1 cellular context compared by ENCODE assay signal in the genomic region with DNA sequence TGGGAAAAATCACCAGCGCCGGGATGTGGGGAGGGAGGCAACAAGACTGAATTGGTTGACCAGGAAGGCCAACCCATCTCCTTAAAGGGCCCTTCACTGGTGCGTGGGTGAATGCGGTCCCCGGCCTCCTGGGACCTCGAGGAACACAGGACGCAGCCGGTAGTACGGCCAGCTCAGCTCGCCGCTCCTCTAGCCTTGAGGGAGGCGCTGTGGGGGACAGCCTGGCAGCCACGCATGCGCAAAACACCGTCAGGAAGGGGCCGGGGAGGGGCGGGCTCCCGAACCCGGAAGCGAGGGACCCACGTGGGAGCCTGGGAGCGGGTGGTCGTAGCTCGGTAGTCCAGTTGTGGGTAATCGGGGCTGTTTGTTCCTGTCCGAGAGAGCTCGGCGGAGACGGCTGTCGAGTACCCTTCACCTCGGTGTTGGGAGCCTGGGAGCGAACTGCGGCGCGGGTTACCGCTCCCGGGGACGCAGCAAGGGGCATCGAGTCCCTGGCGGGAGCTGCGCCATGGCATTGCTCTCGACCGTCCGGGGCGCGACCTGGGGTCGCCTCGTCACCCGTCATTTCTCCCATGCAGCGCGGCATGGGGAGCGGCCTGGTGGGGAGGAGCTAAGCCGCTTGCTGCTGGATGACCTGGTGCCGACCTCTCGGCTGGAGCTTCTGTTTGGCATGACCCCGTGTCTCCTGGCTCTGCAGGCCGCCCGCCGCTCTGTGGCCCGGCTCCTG.
TF ChIP-seq lines count a peak whose summit lies in the region.

A gene with protein sequence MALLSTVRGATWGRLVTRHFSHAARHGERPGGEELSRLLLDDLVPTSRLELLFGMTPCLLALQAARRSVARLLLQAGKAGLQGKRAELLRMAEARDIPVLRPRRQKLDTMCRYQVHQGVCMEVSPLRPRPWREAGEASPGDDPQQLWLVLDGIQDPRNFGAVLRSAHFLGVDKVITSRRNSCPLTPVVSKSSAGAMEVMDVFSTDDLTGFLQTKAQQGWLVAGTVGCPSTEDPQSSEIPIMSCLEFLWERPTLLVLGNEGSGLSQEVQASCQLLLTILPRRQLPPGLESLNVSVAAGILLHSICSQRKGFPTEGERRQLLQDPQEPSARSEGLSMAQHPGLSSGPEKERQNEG (plus strand): TSS at position 281 of the 727 bp plus-strand sequence. CDS start 228 bp downstream, at position 509.

TF ChIP-seq in HepG2, 621 proteins besides CTCF, POLR2A, EP300 and RAD21 (continued from another document and continues in another):
- TF ChIP-seq KLF12 (CRISPR knock-in tag; IDR thresholded peaks at IDR 0.05; ENCODE audit: borderline replicate concordance) (peak; percentile 79; the same call in 1 of the 2 replicates), ZNF225 (CRISPR knock-in tag; IDR thresholded peaks at IDR 0.05) (peak; percentile 23; the same call in 1 of the 2 replicates), SP2 (CRISPR knock-in tag; IDR thresholded peaks at IDR 0.05) (peak; percentile 46; the same call in 1 of the 2 replicates), NPAS2 (CRISPR knock-in tag; IDR thresholded peaks at IDR 0.05; ENCODE audit: borderline replicate concordance) (no peak), MXI1 (IDR thresholded peaks at IDR 0.05; ENCODE audit: borderline replicate concordance, low read depth, low read length) (peak; percentile 99; the same call in 2 of the 3 replicates), ZNF788 (CRISPR knock-in tag; IDR thresholded peaks at IDR 0.05; ENCODE audit: borderline replicate concordance) (peak; percentile 86; the same call in 1 of the 2 replicates), AKAP8 (CRISPR knock-in tag; IDR thresholded peaks at IDR 0.05) (peak; percentile 88), MTA3 (CRISPR knock-in tag; IDR thresholded peaks at IDR 0.05) (no peak), MXD1 (CRISPR knock-in tag; IDR thresholded peaks at IDR 0.05) (peak; percentile 99), NR2F2 (IDR thresholded peaks at IDR 0.05; ENCODE audit: borderline replicate concordance, low read depth) (peak; percentile 61; the same call in 1 of the 2 replicates), ZBTB26 (CRISPR knock-in tag; IDR thresholded peaks at IDR 0.05; ENCODE audit: borderline replicate concordance) (0 out of 2 replicates have a peak, but pooled peaks have one; percentile 64), ZNF143 (CRISPR knock-in tag; IDR thresholded peaks at IDR 0.05) (peak; percentile 63), ZNF614 (CRISPR knock-in tag; IDR thresholded peaks at IDR 0.05; ENCODE audit: borderline replicate concordance) (peak; percentile 69; the same call in 1 of the 2 replicates), SIN3A (IDR thresholded peaks at IDR 0.05; ENCODE audit: borderline replicate concordance, low read depth, low read length) (peak; percentile 98), CAMTA2 (CRISPR knock-in tag; IDR thresholded peaks at IDR 0.05; ENCODE audit: borderline replicate concordance) (peak; percentile 91; the same call in 1 of the 2 replicates), ZNF619 (CRISPR knock-in tag; IDR thresholded peaks at IDR 0.05) (no peak), MED1 (CRISPR knock-in tag; IDR thresholded peaks at IDR 0.05) (peak; percentile 67), TEAD3 (CRISPR knock-in tag; optimal IDR thresholded peaks at IDR 0.05; ENCODE audit: borderline replicate concordance) (peak; percentile 27), HCFC1 (IDR thresholded peaks at IDR 0.05; ENCODE audit: low read depth, low read length) (0 out of 2 replicates have a peak, but pooled peaks have one; percentile 34), MAFK (conservative IDR thresholded peaks at IDR 0.05 in 1 of 2, IDR thresholded peaks at IDR 0.05 in 1 of 2; ENCODE audit: low read length in 2 of 2) (no peak), ZNF543 (CRISPR knock-in tag; IDR thresholded peaks at IDR 0.05) (0 out of 2 replicates have a peak, but pooled peaks have one; percentile 42), ZNF720 (CRISPR knock-in tag; IDR thresholded peaks at IDR 0.05) (no peak), SP140L (CRISPR knock-in tag; IDR thresholded peaks at IDR 0.05; ENCODE audit: borderline replicate concordance) (no peak), MTF2 (CRISPR knock-in tag; IDR thresholded peaks at IDR 0.05; ENCODE audit: borderline replicate concordance) (0 out of 2 replicates have a peak, but pooled peaks have one; percentile 63), ZNF816 (CRISPR knock-in tag; IDR thresholded peaks at IDR 0.05; ENCODE audit: borderline replicate concordance) (no peak), NONO (IDR thresholded peaks at IDR 0.05) (no peak), NONO (CRISPR knock-in tag; conservative IDR thresholded peaks at IDR 0.05) (peak; percentile 63; the same call in 1 of the 2 replicates), ZNF777 (CRISPR knock-in tag; IDR thresholded peaks at IDR 0.05) (peak; percentile 83), HMG20B (CRISPR knock-in tag; conservative IDR thresholded peaks at IDR 0.05) (no peak; the same call in 1 of the 2 replicates), ETV5 (CRISPR knock-in tag; IDR thresholded peaks at IDR 0.05; ENCODE audit: borderline replicate concordance) (peak; percentile 42), ISL2 (CRISPR knock-in tag; IDR thresholded peaks at IDR 0.05) (peak; percentile 43; the same call in 1 of the 2 replicates), HIVEP1 (CRISPR knock-in tag; IDR thresholded peaks at IDR 0.05) (no peak), ZMYM3 (CRISPR knock-in tag; IDR thresholded peaks at IDR 0.05) (no peak; the same call in 1 of the 2 replicates), ZNF891 (CRISPR knock-in tag; IDR thresholded peaks at IDR 0.05) (0 out of 2 replicates have a peak, but pooled peaks have one; percentile 24), ZFY (CRISPR knock-in tag; IDR thresholded peaks at IDR 0.05) (peak; percentile 82), HMG20A (CRISPR knock-in tag; IDR thresholded peaks at IDR 0.05; ENCODE audit: borderline replicate concordance) (peak; percentile 8; the same call in 1 of the 2 replicates), ZNF766 (CRISPR knock-in tag; IDR thresholded peaks at IDR 0.05; ENCODE audit: borderline replicate concordance) (peak; percentile 70; the same call in 1 of the 2 replicates), ELF1 (CRISPR knock-in tag; IDR thresholded peaks at IDR 0.05) (peak; percentile 99), PCBP1 (IDR thresholded peaks at IDR 0.05; ENCODE audit: borderline replicate concordance, low read depth, low read length) (0 out of 2 replicates have a peak, but pooled peaks have one; percentile 28), ZNF562 (CRISPR knock-in tag; IDR thresholded peaks at IDR 0.05; ENCODE audit: borderline replicate concordance) (no peak), DR1 (CRISPR knock-in tag; IDR thresholded peaks at IDR 0.05) (peak; percentile 53), ZKSCAN5 (CRISPR knock-in tag; IDR thresholded peaks at IDR 0.05) (0 out of 2 replicates have a peak, but pooled peaks have one; percentile 62)
- TF ChIP-seq, protein P1, sequence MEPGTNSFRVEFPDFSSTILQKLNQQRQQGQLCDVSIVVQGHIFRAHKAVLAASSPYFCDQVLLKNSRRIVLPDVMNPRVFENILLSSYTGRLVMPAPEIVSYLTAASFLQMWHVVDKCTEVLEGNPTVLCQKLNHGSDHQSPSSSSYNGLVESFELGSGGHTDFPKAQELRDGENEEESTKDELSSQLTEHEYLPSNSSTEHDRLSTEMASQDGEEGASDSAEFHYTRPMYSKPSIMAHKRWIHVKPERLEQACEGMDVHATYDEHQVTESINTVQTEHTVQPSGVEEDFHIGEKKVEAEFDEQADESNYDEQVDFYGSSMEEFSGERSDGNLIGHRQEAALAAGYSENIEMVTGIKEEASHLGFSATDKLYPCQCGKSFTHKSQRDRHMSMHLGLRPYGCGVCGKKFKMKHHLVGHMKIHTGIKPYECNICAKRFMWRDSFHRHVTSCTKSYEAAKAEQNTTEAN (CRISPR knock-in tag; conservative IDR thresholded peaks at IDR 0.05), result no peak; the same call in 1 of the 2 replicates
- TF ChIP-seq, protein P2, sequence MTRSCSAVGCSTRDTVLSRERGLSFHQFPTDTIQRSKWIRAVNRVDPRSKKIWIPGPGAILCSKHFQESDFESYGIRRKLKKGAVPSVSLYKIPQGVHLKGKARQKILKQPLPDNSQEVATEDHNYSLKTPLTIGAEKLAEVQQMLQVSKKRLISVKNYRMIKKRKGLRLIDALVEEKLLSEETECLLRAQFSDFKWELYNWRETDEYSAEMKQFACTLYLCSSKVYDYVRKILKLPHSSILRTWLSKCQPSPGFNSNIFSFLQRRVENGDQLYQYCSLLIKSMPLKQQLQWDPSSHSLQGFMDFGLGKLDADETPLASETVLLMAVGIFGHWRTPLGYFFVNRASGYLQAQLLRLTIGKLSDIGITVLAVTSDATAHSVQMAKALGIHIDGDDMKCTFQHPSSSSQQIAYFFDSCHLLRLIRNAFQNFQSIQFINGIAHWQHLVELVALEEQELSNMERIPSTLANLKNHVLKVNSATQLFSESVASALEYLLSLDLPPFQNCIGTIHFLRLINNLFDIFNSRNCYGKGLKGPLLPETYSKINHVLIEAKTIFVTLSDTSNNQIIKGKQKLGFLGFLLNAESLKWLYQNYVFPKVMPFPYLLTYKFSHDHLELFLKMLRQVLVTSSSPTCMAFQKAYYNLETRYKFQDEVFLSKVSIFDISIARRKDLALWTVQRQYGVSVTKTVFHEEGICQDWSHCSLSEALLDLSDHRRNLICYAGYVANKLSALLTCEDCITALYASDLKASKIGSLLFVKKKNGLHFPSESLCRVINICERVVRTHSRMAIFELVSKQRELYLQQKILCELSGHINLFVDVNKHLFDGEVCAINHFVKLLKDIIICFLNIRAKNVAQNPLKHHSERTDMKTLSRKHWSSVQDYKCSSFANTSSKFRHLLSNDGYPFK (CRISPR knock-in tag; IDR thresholded peaks at IDR 0.05; ENCODE audit: borderline replicate concordance), result peak; percentile 24; the same call in 1 of the 2 replicates
- TF ChIP-seq, protein P3, sequence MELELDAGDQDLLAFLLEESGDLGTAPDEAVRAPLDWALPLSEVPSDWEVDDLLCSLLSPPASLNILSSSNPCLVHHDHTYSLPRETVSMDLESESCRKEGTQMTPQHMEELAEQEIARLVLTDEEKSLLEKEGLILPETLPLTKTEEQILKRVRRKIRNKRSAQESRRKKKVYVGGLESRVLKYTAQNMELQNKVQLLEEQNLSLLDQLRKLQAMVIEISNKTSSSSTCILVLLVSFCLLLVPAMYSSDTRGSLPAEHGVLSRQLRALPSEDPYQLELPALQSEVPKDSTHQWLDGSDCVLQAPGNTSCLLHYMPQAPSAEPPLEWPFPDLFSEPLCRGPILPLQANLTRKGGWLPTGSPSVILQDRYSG (CRISPR knock-in tag; IDR thresholded peaks at IDR 0.05), result 0 out of 2 replicates have a peak, but pooled peaks have one; percentile 25
- TF ChIP-seq, protein P4, sequence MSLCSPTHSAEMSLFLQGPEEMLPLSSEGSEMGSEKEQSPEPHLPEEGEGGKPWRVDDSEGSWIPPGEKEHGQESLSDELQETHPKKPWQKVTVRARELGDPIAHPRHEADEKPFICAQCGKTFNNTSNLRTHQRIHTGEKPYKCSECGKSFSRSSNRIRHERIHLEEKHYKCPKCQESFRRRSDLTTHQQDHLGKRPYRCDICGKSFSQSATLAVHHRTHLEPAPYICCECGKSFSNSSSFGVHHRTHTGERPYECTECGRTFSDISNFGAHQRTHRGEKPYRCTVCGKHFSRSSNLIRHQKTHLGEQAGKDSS (CRISPR knock-in tag; IDR thresholded peaks at IDR 0.05; ENCODE audit: borderline replicate concordance, low read depth), result peak; percentile 29; the same call in 1 of the 2 replicates
- TF ChIP-seq, protein P5, sequence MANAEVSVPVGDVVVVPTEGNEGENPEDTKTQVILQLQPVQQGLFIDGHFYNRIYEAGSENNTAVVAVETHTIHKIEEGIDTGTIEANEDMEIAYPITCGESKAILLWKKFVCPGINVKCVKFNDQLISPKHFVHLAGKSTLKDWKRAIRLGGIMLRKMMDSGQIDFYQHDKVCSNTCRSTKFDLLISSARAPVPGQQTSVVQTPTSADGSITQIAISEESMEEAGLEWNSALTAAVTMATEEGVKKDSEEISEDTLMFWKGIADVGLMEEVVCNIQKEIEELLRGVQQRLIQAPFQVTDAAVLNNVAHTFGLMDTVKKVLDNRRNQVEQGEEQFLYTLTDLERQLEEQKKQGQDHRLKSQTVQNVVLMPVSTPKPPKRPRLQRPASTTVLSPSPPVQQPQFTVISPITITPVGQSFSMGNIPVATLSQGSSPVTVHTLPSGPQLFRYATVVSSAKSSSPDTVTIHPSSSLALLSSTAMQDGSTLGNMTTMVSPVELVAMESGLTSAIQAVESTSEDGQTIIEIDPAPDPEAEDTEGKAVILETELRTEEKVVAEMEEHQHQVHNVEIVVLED (CRISPR knock-in tag; IDR thresholded peaks at IDR 0.05; ENCODE audit: borderline replicate concordance), result peak; percentile 59; the same call in 1 of the 2 replicates
- TF ChIP-seq, protein P6, sequence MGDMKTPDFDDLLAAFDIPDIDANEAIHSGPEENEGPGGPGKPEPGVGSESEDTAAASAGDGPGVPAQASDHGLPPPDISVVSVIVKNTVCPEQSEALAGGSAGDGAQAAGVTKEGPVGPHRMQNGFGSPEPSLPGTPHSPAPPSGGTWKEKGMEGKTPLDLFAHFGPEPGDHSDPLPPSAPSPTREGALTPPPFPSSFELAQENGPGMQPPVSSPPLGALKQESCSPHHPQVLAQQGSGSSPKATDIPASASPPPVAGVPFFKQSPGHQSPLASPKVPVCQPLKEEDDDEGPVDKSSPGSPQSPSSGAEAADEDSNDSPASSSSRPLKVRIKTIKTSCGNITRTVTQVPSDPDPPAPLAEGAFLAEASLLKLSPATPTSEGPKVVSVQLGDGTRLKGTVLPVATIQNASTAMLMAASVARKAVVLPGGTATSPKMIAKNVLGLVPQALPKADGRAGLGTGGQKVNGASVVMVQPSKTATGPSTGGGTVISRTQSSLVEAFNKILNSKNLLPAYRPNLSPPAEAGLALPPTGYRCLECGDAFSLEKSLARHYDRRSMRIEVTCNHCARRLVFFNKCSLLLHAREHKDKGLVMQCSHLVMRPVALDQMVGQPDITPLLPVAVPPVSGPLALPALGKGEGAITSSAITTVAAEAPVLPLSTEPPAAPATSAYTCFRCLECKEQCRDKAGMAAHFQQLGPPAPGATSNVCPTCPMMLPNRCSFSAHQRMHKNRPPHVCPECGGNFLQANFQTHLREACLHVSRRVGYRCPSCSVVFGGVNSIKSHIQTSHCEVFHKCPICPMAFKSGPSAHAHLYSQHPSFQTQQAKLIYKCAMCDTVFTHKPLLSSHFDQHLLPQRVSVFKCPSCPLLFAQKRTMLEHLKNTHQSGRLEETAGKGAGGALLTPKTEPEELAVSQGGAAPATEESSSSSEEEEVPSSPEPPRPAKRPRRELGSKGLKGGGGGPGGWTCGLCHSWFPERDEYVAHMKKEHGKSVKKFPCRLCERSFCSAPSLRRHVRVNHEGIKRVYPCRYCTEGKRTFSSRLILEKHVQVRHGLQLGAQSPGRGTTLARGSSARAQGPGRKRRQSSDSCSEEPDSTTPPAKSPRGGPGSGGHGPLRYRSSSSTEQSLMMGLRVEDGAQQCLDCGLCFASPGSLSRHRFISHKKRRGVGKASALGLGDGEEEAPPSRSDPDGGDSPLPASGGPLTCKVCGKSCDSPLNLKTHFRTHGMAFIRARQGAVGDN (CRISPR knock-in tag; IDR thresholded peaks at IDR 0.05), result peak; percentile 97
